7 cellular contexts compared by ENCODE assay signal in genomic region chr16:85659805-85660511, GRCh38. TPM values are rescaled to one million over a fixed set of nuclear protein-coding genes. Genes with fewer than 3 reads are reported as not detected.
A peak's percentile ranks its signal among the peaks of the same experiment; 100 is the strongest.
DNase-seq lines count a peak whose midpoint lies in the region; ATAC-seq and TF ChIP-seq lines count a peak whose summit lies in the region.

No MANE protein-coding gene starts in this region.

- TF ChIP-seq CTCF in GM12873 (IDR thresholded peaks at IDR 0.05; ENCODE audit: insufficient read depth, low read depth, low read length, missing control alignments) (peak; percentile 95), cardiac fibroblast (IDR thresholded peaks at IDR 0.05; ENCODE audit: low read depth, low read length) (peak; percentile 98), kidney epithelial cell (IDR thresholded peaks at IDR 0.05; ENCODE audit: insufficient read depth, low read length, poor library complexity, severe bottlenecking) (peak; percentile 94)

- no peak for ATAC-seq in HG02678 (IDR thresholded peaks at IDR 0.05; ENCODE audit: unreplicated experiment)

- H3K4me3 ChIP-seq in cardiac fibroblast (replicated peaks in 1 of 2; ENCODE audit: low read depth in 2 of 2, low read length in 2 of 2) (no peak overlapping the region), kidney epithelial cell (ENCODE audit: low read depth, low read length) (no peak overlapping the region)

- peaks cover 8% of the 10 kb centered on the region for H3K36me3 ChIP-seq in kidney epithelial cell (ENCODE audit: control insufficient read depth, insufficient read depth, low read length)

- DNase-seq in M059J (ENCODE audit: low read depth) (peak; percentile 46), cardiac fibroblast (ENCODE audit: low read depth in 2 of 2) (peak; percentile 67), kidney epithelial cell (ENCODE audit: low read depth) (no peak)
- peak; percentile 12 to 50 (median 32) for DNase-seq in activated CD4-positive, CD25-positive, alpha-beta regulatory T cell (lab: John Stamatoyannopoulos, UW)
- DNase-seq in stimulated activated CD4-positive, alpha-beta T cell treated with anti-CD3 and anti-CD28 coated beads, Interleukin-4, amount 100 ng/mL, for 4 hours = peak; percentile 35 to 61

- no peaks in the 10 kb centered on the region for H3K27me3 ChIP-seq in kidney epithelial cell (ENCODE audit: control insufficient read depth, insufficient read depth, low read length)

RNA-seq across cellular contexts. Expression of gene GINS2, which starts 28.8 kb away (rescaled TPM):
- total RNA-seq in M059J (2014; rRNA removed; shearing (Covaris generic)) = 27.0 and 32.5 TPM in 2 replicates
- 5.8 and 6.5 TPM in 2 replicates for total RNA-seq in kidney epithelial cell

RNA-seq across cellular contexts. Expression of gene GSE1, which starts 46.8 kb away (rescaled TPM):
- total RNA-seq in M059J (2014; rRNA removed; shearing (Covaris generic)) = 11.7 and 15.2 TPM in 2 replicates
- 25.7 and 30.9 TPM in 2 replicates for total RNA-seq in kidney epithelial cell
